ENCODE assay signal across 9 cellular contexts in the genomic region with DNA sequence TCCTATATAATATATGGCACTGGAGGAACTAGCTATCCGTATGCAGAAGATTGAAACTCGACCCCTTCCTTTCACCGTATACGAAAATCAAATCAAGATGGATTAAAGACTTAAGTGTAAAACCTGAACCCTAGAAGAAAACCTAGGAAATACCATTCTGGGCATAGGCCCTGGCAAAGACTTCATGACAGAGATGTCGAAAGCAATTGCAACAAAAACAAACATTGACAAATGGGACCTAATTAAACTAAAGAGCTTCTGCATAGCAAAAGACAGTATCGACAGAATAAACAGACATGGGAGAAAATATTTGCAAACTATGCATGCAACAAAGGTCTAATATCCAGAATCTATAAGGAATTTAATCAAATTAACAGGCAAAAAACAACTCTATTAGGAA.
"Had no signal": no experiment of that assay in that cellular context is flagged by ENCODE, and none has a peak within 500 bp of the region (broad histone marks: within the 10 kb centered on the region; RNA-seq: fewer than 3 reads in every experiment).

No MANE protein-coding gene starts in this region.

- FAIRE-seq: K562 had no signal

- H3K9me3 ChIP-seq: HAP-1 had no signal

- H2AFZ ChIP-seq: GM23248 had no signal

- H3K4me3 ChIP-seq: GM23248, HAP-1, K562 had no signal

- DNase-seq: GM23248, GOT3, H7, HFFc6, IMR-90 had no signal

- H3K36me3 ChIP-seq: HAP-1 had no signal

- ATAC-seq: HCT116, K562 had no signal

- H3K9ac ChIP-seq: GM23248 had no signal

- H3K27ac ChIP-seq: GM23248, HL-60 had no signal
